1 cellular context compared by ENCODE assay signal in genomic region chr22:39152024-39152510, GRCh38.
TF ChIP-seq lines count a peak whose summit lies in the region.

No MANE protein-coding gene starts in this region.

TF ChIP-seq in HepG2, 621 proteins besides CTCF, POLR2A, EP300 and RAD21 (continued from another document):
- TF ChIP-seq ARID5B (CRISPR knock-in tag; IDR thresholded peaks at IDR 0.05) = peak; percentile 16; the same call in 1 of the 2 replicates
- TF ChIP-seq SIN3A (IDR thresholded peaks at IDR 0.05; ENCODE audit: borderline replicate concordance, low read depth, low read length) = 0 out of 2 replicates have a peak, but pooled peaks have one; percentile 26
- TF ChIP-seq, protein P1, sequence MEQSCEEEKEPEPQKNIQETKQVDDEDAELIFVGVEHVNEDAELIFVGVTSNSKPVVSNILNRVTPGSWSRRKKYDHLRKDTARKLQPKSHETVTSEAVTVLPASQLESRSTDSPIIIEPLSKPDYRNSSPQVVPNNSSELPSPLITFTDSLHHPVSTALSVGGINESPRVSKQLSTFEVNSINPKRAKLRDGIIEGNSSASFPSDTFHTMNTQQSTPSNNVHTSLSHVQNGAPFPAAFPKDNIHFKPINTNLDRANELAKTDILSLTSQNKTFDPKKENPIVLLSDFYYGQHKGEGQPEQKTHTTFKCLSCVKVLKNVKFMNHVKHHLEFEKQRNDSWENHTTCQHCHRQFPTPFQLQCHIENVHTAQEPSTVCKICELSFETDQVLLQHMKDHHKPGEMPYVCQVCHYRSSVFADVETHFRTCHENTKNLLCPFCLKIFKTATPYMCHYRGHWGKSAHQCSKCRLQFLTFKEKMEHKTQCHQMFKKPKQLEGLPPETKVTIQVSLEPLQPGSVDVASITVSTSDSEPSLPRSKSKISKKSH (CRISPR knock-in tag; IDR thresholded peaks at IDR 0.05; ENCODE audit: borderline replicate concordance) = 0 out of 2 replicates have a peak, but pooled peaks have one; percentile 37
- 0 out of 2 replicates have a peak, but pooled peaks have one; percentile 6 for TF ChIP-seq FOSL2 (CRISPR knock-in tag; IDR thresholded peaks at IDR 0.05)
- TF ChIP-seq ARID2 (CRISPR knock-in tag; IDR thresholded peaks at IDR 0.05; ENCODE audit: borderline replicate concordance) = 0 out of 2 replicates have a peak, but pooled peaks have one; percentile 15
- TF ChIP-seq NR2F1 (CRISPR knock-in tag; IDR thresholded peaks at IDR 0.05) = no peak
- no peak for TF ChIP-seq ZNF556 (CRISPR knock-in tag; IDR thresholded peaks at IDR 0.05; ENCODE audit: borderline replicate concordance)
- TF ChIP-seq, protein P2, sequence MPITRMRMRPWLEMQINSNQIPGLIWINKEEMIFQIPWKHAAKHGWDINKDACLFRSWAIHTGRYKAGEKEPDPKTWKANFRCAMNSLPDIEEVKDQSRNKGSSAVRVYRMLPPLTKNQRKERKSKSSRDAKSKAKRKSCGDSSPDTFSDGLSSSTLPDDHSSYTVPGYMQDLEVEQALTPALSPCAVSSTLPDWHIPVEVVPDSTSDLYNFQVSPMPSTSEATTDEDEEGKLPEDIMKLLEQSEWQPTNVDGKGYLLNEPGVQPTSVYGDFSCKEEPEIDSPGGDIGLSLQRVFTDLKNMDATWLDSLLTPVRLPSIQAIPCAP (CRISPR knock-in tag; IDR thresholded peaks at IDR 0.05; ENCODE audit: low read depth) = no peak
- TF ChIP-seq ZNF205 (CRISPR knock-in tag; IDR thresholded peaks at IDR 0.05) = 0 out of 2 replicates have a peak, but pooled peaks have one; percentile 7
- TF ChIP-seq ZGPAT (CRISPR knock-in tag; IDR thresholded peaks at IDR 0.05) = peak; percentile 0; the same call in 1 of the 2 replicates
- 0 out of 2 replicates have a peak, but pooled peaks have one; percentile 26 for TF ChIP-seq ZNF891 (CRISPR knock-in tag; IDR thresholded peaks at IDR 0.05)
- no peak for TF ChIP-seq THRA (CRISPR knock-in tag; IDR thresholded peaks at IDR 0.05; ENCODE audit: borderline replicate concordance)
- TF ChIP-seq MEIS2 (CRISPR knock-in tag; IDR thresholded peaks at IDR 0.05) = peak; percentile 16; the same call in 1 of the 2 replicates
